26 cellular contexts compared by ENCODE assay signal in the genomic region with DNA sequence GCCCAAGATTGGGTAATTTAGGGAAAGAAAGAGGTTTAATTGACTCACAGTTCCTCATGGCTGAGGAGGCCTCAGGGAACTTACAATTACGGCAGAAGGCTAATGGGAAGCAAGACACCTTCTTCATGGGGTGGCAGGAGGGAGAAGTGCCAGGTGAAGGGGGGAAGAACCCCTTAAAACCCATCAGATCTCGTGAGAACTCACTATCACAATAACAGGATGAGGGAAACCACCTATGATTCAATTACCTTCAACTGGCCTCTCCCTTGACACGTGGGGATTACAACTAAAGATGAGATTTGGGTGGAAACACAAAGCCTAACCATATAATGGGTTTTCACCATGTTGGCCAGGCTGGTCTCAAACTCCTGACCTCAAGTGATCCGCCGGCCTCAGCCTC. TPM values are rescaled to one million over a fixed set of nuclear protein-coding genes. Genes with fewer than 3 reads are reported as not detected.
DNase-seq lines count a peak whose midpoint lies in the region; ATAC-seq lines count a peak whose summit lies in the region.
"Had no signal": no experiment of that assay in that cellular context is flagged by ENCODE, and none has a peak within 500 bp of the region (broad histone marks: within the 10 kb centered on the region; RNA-seq: fewer than 3 reads in every experiment).

No MANE protein-coding gene starts in this region.

- no peaks in the 10 kb centered on the region for H3K36me3 Mint-ChIP-seq in activated T-cell treated with anti-CD3 and anti-CD28 coated beads, Interleukin-2, amount 50 U/mL, for 4 hours (ENCODE audit: insufficient read depth)
- no peaks in the 10 kb centered on the region for H3K36me3 Mint-ChIP-seq in T-helper 17 cell (ENCODE audit: low read depth)
- H3K36me3 Mint-ChIP-seq in activated naive CD8-positive, alpha-beta T cell treated with anti-CD3 and anti-CD28 coated beads, Interleukin-2, amount 50 U/mL, for 24 hours (ENCODE audit: low read depth) = no peaks in the 10 kb centered on the region
- no peaks in the 10 kb centered on the region for H3K36me3 Mint-ChIP-seq in stimulated activated effector memory CD8-positive, alpha-beta T cell treated with anti-CD3 and anti-CD28 coated beads, Interleukin-12 subunit alpha, Interleukin-12 subunit beta, amount 100 ng/mL, for 72 hours

- H3K27ac Mint-ChIP-seq in T-helper 17 cell = peak overlapping the region; percentile 41
- peak overlapping the region; percentile 53 for H3K27ac Mint-ChIP-seq in activated naive CD8-positive, alpha-beta T cell treated with anti-CD3 and anti-CD28 coated beads, Interleukin-2, amount 50 U/mL, for 24 hours
- no peak overlapping the region for H3K27ac Mint-ChIP-seq in stimulated activated effector memory CD8-positive, alpha-beta T cell treated with anti-CD3 and anti-CD28 coated beads, Interleukin-12 subunit alpha, Interleukin-12 subunit beta, amount 100 ng/mL, for 72 hours
- H3K27ac Mint-ChIP-seq: activated B cell treated with CpG ODN at 0.5 μM for 24 hours; activated CD4-positive, alpha-beta memory T cell treated with anti-CD3 and anti-CD28 coated beads, Interleukin-2, amount 10 ng/mL, durations not matched to agents 7 days and 5 days; HFFc6; IgD-negative memory B cell; nephron progenitor cell had no signal

- no peaks in the 10 kb centered on the region for H3K27me3 Mint-ChIP-seq in activated T-cell treated with anti-CD3 and anti-CD28 coated beads, Interleukin-2, amount 50 U/mL, for 4 hours (ENCODE audit: low read depth)
- H3K27me3 Mint-ChIP-seq in T-helper 17 cell = no peaks in the 10 kb centered on the region
- H3K27me3 Mint-ChIP-seq in activated naive CD8-positive, alpha-beta T cell treated with anti-CD3 and anti-CD28 coated beads, Interleukin-2, amount 50 U/mL, for 24 hours = no peaks in the 10 kb centered on the region
- H3K27me3 Mint-ChIP-seq: activated B cell treated with CpG ODN at 0.5 μM for 24 hours; activated CD4-positive, alpha-beta memory T cell treated with anti-CD3 and anti-CD28 coated beads, Interleukin-2, amount 10 ng/mL, durations not matched to agents 7 days and 5 days; stimulated activated naive CD8-positive, alpha-beta T cell treated with anti-CD3 and anti-CD28 coated beads, Interleukin-15, Interleukin-2, amounts not matched to agents 100 ng/mL and 50 ng/mL, for 24 hours had no signal

- no peaks in the 10 kb centered on the region for H3K9me3 ChIP-seq in T-helper 17 cell (ENCODE audit: control insufficient read depth, low read length, poor library complexity, severe bottlenecking)
- H3K9me3 ChIP-seq: SJSA1, uterus had no signal

- H3K9me3 Mint-ChIP-seq in activated T-cell treated with anti-CD3 and anti-CD28 coated beads, Interleukin-2, amount 50 U/mL, for 4 hours = no peaks in the 10 kb centered on the region
- H3K9me3 Mint-ChIP-seq in activated naive CD8-positive, alpha-beta T cell treated with anti-CD3 and anti-CD28 coated beads, Interleukin-2, amount 50 U/mL, for 24 hours = no peaks in the 10 kb centered on the region
- no peaks in the 10 kb centered on the region for H3K9me3 Mint-ChIP-seq in stimulated activated effector memory CD8-positive, alpha-beta T cell treated with anti-CD3 and anti-CD28 coated beads, Interleukin-12 subunit alpha, Interleukin-12 subunit beta, amount 100 ng/mL, for 72 hours
- H3K9me3 Mint-ChIP-seq: activated CD4-positive, alpha-beta memory T cell treated with anti-CD3 and anti-CD28 coated beads, Interleukin-2, amount 10 ng/mL, durations not matched to agents 7 days and 5 days; HFFc6; IgD-negative memory B cell; nephron progenitor cell had no signal

- H3K4me1 Mint-ChIP-seq in activated T-cell treated with anti-CD3 and anti-CD28 coated beads, Interleukin-2, amount 50 U/mL, for 4 hours (ENCODE audit: low read depth) = peaks cover 11% of the 10 kb centered on the region
- H3K4me1 Mint-ChIP-seq in T-helper 17 cell = peaks cover 9% of the 10 kb centered on the region
- H3K4me1 Mint-ChIP-seq in activated naive CD8-positive, alpha-beta T cell treated with anti-CD3 and anti-CD28 coated beads, Interleukin-2, amount 50 U/mL, for 24 hours = peaks cover 14% of the 10 kb centered on the region
- H3K4me1 Mint-ChIP-seq in stimulated activated effector memory CD8-positive, alpha-beta T cell treated with anti-CD3 and anti-CD28 coated beads, Interleukin-12 subunit alpha, Interleukin-12 subunit beta, amount 100 ng/mL, for 72 hours = peaks cover 12% of the 10 kb centered on the region
- H3K4me1 Mint-ChIP-seq: activated B cell treated with CpG ODN at 0.5 μM for 24 hours, IgD-negative memory B cell had no signal

- peak; percentile 71 to 72 for ATAC-seq in activated T-cell treated with anti-CD3 and anti-CD28 coated beads, Interleukin-2, amount 50 U/mL, for 4 hours
- peak; percentile 45 for ATAC-seq in T-helper 17 cell
- peak; percentile 70 for ATAC-seq in activated naive CD8-positive, alpha-beta T cell treated with anti-CD3 and anti-CD28 coated beads, Interleukin-2, amount 50 U/mL, for 24 hours
- ATAC-seq in stimulated activated effector memory CD8-positive, alpha-beta T cell treated with anti-CD3 and anti-CD28 coated beads, Interleukin-12 subunit alpha, Interleukin-12 subunit beta, amount 100 ng/mL, for 72 hours = peak; percentile 70
- ATAC-seq in HG02678 (IDR thresholded peaks at IDR 0.05; ENCODE audit: unreplicated experiment) = no peak
- ATAC-seq: GM12878, left cardiac atrium had no signal

- no peak overlapping the region for H3K4me3 Mint-ChIP-seq in activated T-cell treated with anti-CD3 and anti-CD28 coated beads, Interleukin-2, amount 50 U/mL, for 4 hours
- H3K4me3 Mint-ChIP-seq in T-helper 17 cell = no peak overlapping the region
- H3K4me3 Mint-ChIP-seq in activated naive CD8-positive, alpha-beta T cell treated with anti-CD3 and anti-CD28 coated beads, Interleukin-2, amount 50 U/mL, for 24 hours = no peak overlapping the region
- H3K4me3 Mint-ChIP-seq in stimulated activated effector memory CD8-positive, alpha-beta T cell treated with anti-CD3 and anti-CD28 coated beads, Interleukin-12 subunit alpha, Interleukin-12 subunit beta, amount 100 ng/mL, for 72 hours = no peak overlapping the region
- H3K4me3 Mint-ChIP-seq: activated B cell treated with CpG ODN at 0.5 μM for 24 hours; activated CD4-positive, alpha-beta memory T cell treated with anti-CD3 and anti-CD28 coated beads, Interleukin-2, amount 10 ng/mL, durations not matched to agents 7 days and 5 days; HFFc6; IgD-negative memory B cell; nephron progenitor cell; stimulated activated naive CD8-positive, alpha-beta T cell treated with anti-CD3 and anti-CD28 coated beads, Interleukin-15, Interleukin-2, amounts not matched to agents 100 ng/mL and 50 ng/mL, for 24 hours had no signal

- no peak for DNase-seq in activated T-cell treated with anti-CD3 and anti-CD28 coated beads, Interleukin-2, amount 50 U/mL, for 4 hours
- DNase-seq in activated T-cell treated with anti-CD3 and anti-CD28 coated beads for 4 hours = no peak
- DNase-seq in T-helper 17 cell = no peak
- DNase-seq in activated naive CD8-positive, alpha-beta T cell treated with anti-CD3 and anti-CD28 coated beads, Interleukin-2, amount 50 U/mL, for 24 hours = no peak
- no peak for DNase-seq in stimulated activated effector memory CD8-positive, alpha-beta T cell treated with anti-CD3 and anti-CD28 coated beads, Interleukin-12 subunit alpha, Interleukin-12 subunit beta, amount 100 ng/mL, for 72 hours (ENCODE audit: low spot score in 2 of 2)
- no peak for DNase-seq in kidney tubule cell (ENCODE audit: low spot score)
- DNase-seq: activated B cell treated with CpG ODN at 0.5 μM for 24 hours; activated CD4-positive, alpha-beta memory T cell treated with anti-CD3 and anti-CD28 coated beads, Interleukin-2, amount 10 ng/mL, durations not matched to agents 7 days and 5 days; caudate nucleus; DMS153; effector CD8-positive, alpha-beta T cell; HFFc6; hypothalamus; left cardiac atrium; NCI-H1092 treated with DMSO at 0.1 percent for 48 hours; NCI-H1694 treated with DMSO at 0.1 percent for 48 hours; NCI-H446 treated with DMSO at 0.1 percent for 48 hours; NCI-H774; nephron progenitor cell; retina; uterus had no signal

RNA-seq across cellular contexts. Expression of gene PNRC1, which starts 28.8 kb away (rescaled TPM):
- 10 to 100 TPM; 42.8 to 54.1 (median 48.3) TPM for total RNA-seq in activated T-cell treated with anti-CD3 and anti-CD28 coated beads, Interleukin-2, amount 50 U/mL, for 4 hours
- total RNA-seq in T-helper 17 cell = 100 to 1,000 TPM; 671 to 837 TPM

Comparison
In these comparisons a context has a peak if more than half of its experiments do, and no peak if none do; other contexts are left out.
1. RNA of gene PNRC1, which starts 28.8 kb away (total RNA-seq): 671 to 837 TPM in T-helper 17 cell; 42.8 to 54.1 TPM in activated T-cell treated with anti-CD3 and anti-CD28 coated beads, Interleukin-2, amount 50 U/mL, for 4 hours; every median in the first group is over 10 times any median in the second.